Comparison of ENCODE assay signal across 10 cellular contexts in the genomic region with DNA sequence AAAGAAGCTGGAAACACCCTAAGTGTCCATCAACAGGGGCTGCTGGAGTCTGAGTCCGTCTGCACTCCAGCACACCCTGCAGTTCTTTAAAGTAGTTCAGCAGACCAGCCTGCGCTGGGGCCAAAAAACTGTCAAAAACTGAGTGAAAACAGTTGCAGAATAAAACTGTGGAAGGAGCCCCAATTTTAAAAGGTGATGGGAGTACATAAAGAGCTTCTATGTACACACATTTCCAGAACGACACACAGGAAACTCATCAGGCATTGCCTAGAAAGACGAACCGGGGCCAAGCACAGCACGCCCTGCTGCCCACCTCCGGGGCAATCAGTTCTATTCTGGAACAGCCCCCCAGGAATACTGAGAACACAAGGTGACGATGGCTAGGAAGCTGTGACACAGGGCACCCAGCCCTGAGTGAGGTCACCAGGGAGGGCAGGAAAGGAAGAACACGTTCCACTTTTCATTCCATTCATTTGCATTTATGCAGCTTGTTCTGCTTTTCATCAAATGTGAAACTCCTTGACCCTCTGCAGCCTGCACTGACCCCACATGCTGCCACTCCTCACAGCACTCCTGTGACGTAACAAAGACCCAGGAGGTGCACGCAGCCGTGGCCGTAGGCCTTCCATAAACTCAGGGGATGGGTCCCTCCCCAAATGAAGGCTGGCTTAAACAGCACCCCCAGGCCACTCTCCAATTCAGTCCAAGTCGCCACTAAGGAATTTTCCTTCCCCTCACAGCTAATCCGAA. TPM values are rescaled to one million over a fixed set of nuclear protein-coding genes. Genes with fewer than 3 reads are reported as not detected.
A peak's percentile ranks its signal among the peaks of the same experiment; 100 is the strongest.
DNase-seq lines count a peak whose midpoint lies in the region; ATAC-seq and TF ChIP-seq lines count a peak whose summit lies in the region.
"Had no signal": no experiment of that assay in that cellular context is flagged by ENCODE, and none has a peak within 500 bp of the region (broad histone marks: within the 10 kb centered on the region; RNA-seq: fewer than 3 reads in every experiment).

No MANE protein-coding gene starts in this region.

- H3K9me2 ChIP-seq in OCI-LY1 (ENCODE audit: low read depth, low read length): no peaks in the 10 kb centered on the region
- no peaks in the 10 kb centered on the region for H3K9me2 ChIP-seq in MM.1S (replicated peaks; ENCODE audit: insufficient read depth, low read length)

- H3K36me3 ChIP-seq in OCI-LY1 (ENCODE audit: insufficient read depth, low read length): peaks cover 46% of the 10 kb centered on the region
- peaks cover 0 to 47% (median 10%) of the 10 kb centered on the region in 9 donors for H3K36me3 ChIP-seq in heart right ventricle
- H3K36me3 ChIP-seq in MM.1S (replicated peaks; ENCODE audit: insufficient read depth, low read length): no peaks in the 10 kb centered on the region

- H3K4me1 ChIP-seq in OCI-LY1 (ENCODE audit: insufficient read depth, low read length, severe bottlenecking) (peaks cover 18% of the 10 kb centered on the region), heart right ventricle (peaks cover 0 to 15% (median 8%) of the 10 kb centered on the region in 9 donors), MM.1S (ENCODE audit: low read length) (no peaks in the 10 kb centered on the region)

- BruUV-seq in Calu3 (replicated peaks; lab: Mats Ljungman, UMichigan): no TSS peak

- H3K9ac ChIP-seq in OCI-LY1 (ENCODE audit: low read length) (no peak overlapping the region; the same call in 1 of the 2 replicates), MM.1S (ENCODE audit: low read length) (no peak overlapping the region)

- peak; percentile 36 for DNase-seq in GM12865 (ENCODE audit: low read depth)
- DNase-seq in heart right ventricle: no peak
- DNase-seq in posterior vena cava (ENCODE audit: low spot score): peak; percentile 35
- no peak for DNase-seq in MM.1S
- no peak for DNase-seq in Calu3
- DNase-seq in Kasumi-1 (lab: John Stamatoyannopoulos, UW): no peak
- no peak for DNase-seq in glomerular visceral epithelial cell (ENCODE audit: extremely low spot score)
- DNase-seq: NCI-H1694 treated with DMSO at 0.1 percent for 48 hours, PC-3 had no signal

- no peaks in the 10 kb centered on the region for H3K27me3 ChIP-seq in OCI-LY1 (ENCODE audit: insufficient read depth, low read length)
- no peaks in the 10 kb centered on the region for H3K27me3 ChIP-seq in heart right ventricle
- H3K27me3 ChIP-seq in MM.1S (replicated peaks; ENCODE audit: insufficient read depth, low read length): no peaks in the 10 kb centered on the region

- H3K27ac Mint-ChIP-seq in Calu3 (ENCODE audit: unreplicated experiment): no peak overlapping the region

- no peak overlapping the region for H3K4me3 Mint-ChIP-seq in Calu3 (ENCODE audit: low read depth, unreplicated experiment)

- H2AFZ ChIP-seq in OCI-LY1 (ENCODE audit: low read length) (no peak overlapping the region), MM.1S (ENCODE audit: low read length) (no peak overlapping the region)

- intact Hi-C loops in heart right ventricle (cut with DNase I): loop anchor here in 8 of 10 donors (5.0 to 10.0 kb wide), 8 partner anchors 99 to 619 kb away; a partner anchor contains a TSS
- intact Hi-C loops in posterior vena cava (cut with DNase I): loop anchor here (10.0 kb wide), 2 partner anchors 529 to 619 kb away; a partner anchor contains a TSS
- intact Hi-C loops in Calu3 (cut with micrococcal nuclease; ENCODE audit: unreplicated experiment): no loop called here

- H3K36me3 Mint-ChIP-seq in Calu3 (ENCODE audit: insufficient read depth, unreplicated experiment): peaks cover 21% of the 10 kb centered on the region

- H4K20me1 ChIP-seq in OCI-LY1 (ENCODE audit: insufficient read depth, low read length) (no peaks in the 10 kb centered on the region), MM.1S (ENCODE audit: insufficient read depth, low read length) (no peaks in the 10 kb centered on the region)

- CTCF ChIA-PET in Calu3 (lab: Charles Lee): no interaction called here

- no peaks in the 10 kb centered on the region for H3K79me2 ChIP-seq in OCI-LY1 (ENCODE audit: insufficient read depth, low read length)
- no peaks in the 10 kb centered on the region for H3K79me2 ChIP-seq in MM.1S (ENCODE audit: low read length)

- peak overlapping the region; percentile 32; the same call in 1 of the 2 replicates for H3K4me2 ChIP-seq in OCI-LY1 (ENCODE audit: low read length)
- H3K4me2 ChIP-seq in MM.1S (ENCODE audit: low read depth, low read length): no peak overlapping the region

- no peak for TF ChIP-seq CTCF in GM12865 (IDR thresholded peaks at IDR 0.05; ENCODE audit: insufficient read depth, low read depth, low read length, missing control alignments)
- 0 out of 2 replicates have a peak, but pooled peaks have one; percentile 3 for TF ChIP-seq CTCF in OCI-LY1 (IDR thresholded peaks at IDR 0.05; ENCODE audit: low read length)
- peak in 2 of 9 donors; percentile 16 to 23 for TF ChIP-seq CTCF in heart right ventricle (IDR thresholded peaks at IDR 0.05)
- TF ChIP-seq CTCF in MM.1S (IDR thresholded peaks at IDR 0.05; ENCODE audit: low read length): no peak
- no peak for TF ChIP-seq CTCF in Calu3 (IDR thresholded peaks at IDR 0.05; ENCODE audit: unreplicated experiment)

- H3K4me1 Mint-ChIP-seq in Calu3 (ENCODE audit: low read depth, unreplicated experiment): no peaks in the 10 kb centered on the region

- H3K9me3 ChIP-seq in OCI-LY1 (ENCODE audit: low read length) (no peaks in the 10 kb centered on the region), heart right ventricle (no peaks in the 10 kb centered on the region), MM.1S (replicated peaks; ENCODE audit: insufficient read depth, low read length) (no peaks in the 10 kb centered on the region)

- 44 to 48% methylated on average over 15 of the region's 15 CpGs for WGBS in heart right ventricle, 2 donors

- peak in 6 of 8 donors; percentile 9 to 61 (median 48) for ATAC-seq in heart right ventricle
- ATAC-seq: PC-3 had no signal

- no peaks in the 10 kb centered on the region for H3K27me3 Mint-ChIP-seq in Calu3 (ENCODE audit: unreplicated experiment)

- peak overlapping the region; percentile 3 for H3K27ac ChIP-seq in OCI-LY1 (ENCODE audit: low read depth, low read length, poor library complexity, severe bottlenecking)
- H3K27ac ChIP-seq in heart right ventricle: no peak overlapping the region
- H3K27ac ChIP-seq in MM.1S (ENCODE audit: low read length): no peak overlapping the region

- H3K9me3 Mint-ChIP-seq in Calu3 (ENCODE audit: low read depth, unreplicated experiment): no peaks in the 10 kb centered on the region

- H3F3A ChIP-seq in OCI-LY1 (ENCODE audit: insufficient read depth, low read length) (no peaks in the 10 kb centered on the region), MM.1S (ENCODE audit: insufficient read depth, low read length) (no peaks in the 10 kb centered on the region)

- H3K4me3 ChIP-seq in GM12865 (ENCODE audit: low read depth, low read length): no peak overlapping the region
- no peak overlapping the region for H3K4me3 ChIP-seq in OCI-LY1 (ENCODE audit: low read depth, low read length, poor library complexity, severe bottlenecking)
- H3K4me3 ChIP-seq in heart right ventricle: no peak overlapping the region
- H3K4me3 ChIP-seq in MM.1S (ENCODE audit: low read length): no peak overlapping the region

RNA-seq across cellular contexts. Expression of a gene that starts 29.0 kb away (rescaled TPM):
- 10 to 100 TPM; 13.8 to 22.4 (median 18.7) TPM for total RNA-seq in heart right ventricle
- polyA plus RNA-seq in heart right ventricle: 10 to 100 TPM; 30.4 to 46.8 TPM
- total RNA-seq in posterior vena cava: 10 to 100 TPM; 17.3 to 24.7 TPM
- 85.2 and 86.0 TPM in 2 replicates for total RNA-seq in Calu3 (2022)

RNA-seq across cellular contexts. Expression of a gene that starts 38.3 kb away (rescaled TPM):
- total RNA-seq in heart right ventricle (10 to 100 TPM; 16.5 to 22.2 (median 19.6) TPM), posterior vena cava (10 to 100 TPM; 12.3 to 15.6 TPM), Calu3 (2022) (60.1 and 64.3 TPM in 2 replicates)
- polyA plus RNA-seq in heart right ventricle: 10 to 100 TPM; 14.2 to 25.0 TPM

RNA-seq across cellular contexts. Expression of a gene that starts 38.3 kb away (rescaled TPM):
- total RNA-seq in heart right ventricle (10 to 100 TPM in 8 of 10 donors, 1 to 10 TPM in 2; 7.7 to 15.8 (median 11.9) TPM), posterior vena cava (10 to 100 TPM; 12.4 to 18.6 TPM), Calu3 (2022) (52.2 and 65.6 TPM in 2 replicates)
- 10 to 100 TPM; 16.1 to 35.8 TPM for polyA plus RNA-seq in heart right ventricle

Comparison
In these comparisons a context has a peak if more than half of its experiments do, and no peak if none do; other contexts are left out.
1. DNase-seq: peak in GM12865 (single experiment) and posterior vena cava (single experiment); none in heart right ventricle (0 of 2), MM.1S (single experiment), Calu3 (single experiment), Kasumi-1 (0 of 2) and glomerular visceral epithelial cell (single experiment).